ENCODE assay signal across 15 cellular contexts in genomic region chr12:4817813-4818212, GRCh38.
DNase-seq lines count a peak whose midpoint lies in the region.
"Had no signal": no experiment of that assay in that cellular context is flagged by ENCODE, and none has a peak within 500 bp of the region (broad histone marks: within the 10 kb centered on the region; RNA-seq: fewer than 3 reads in every experiment).

No MANE protein-coding gene starts in this region.

- H3K23ac ChIP-seq in neuronal stem cell (ENCODE audit: low read depth, low read length, poor library complexity), result no peak overlapping the region
- no peak overlapping the region for H3K23ac ChIP-seq in mesenchymal stem cell (ENCODE audit: low read length in 2 of 2)

- H2BK12ac ChIP-seq in neuronal stem cell (ENCODE audit: low read length) (no peak overlapping the region), mesenchymal stem cell (ENCODE audit: low read length in 2 of 2) (no peak overlapping the region)

- H3K14ac ChIP-seq in neuronal stem cell (ENCODE audit: low read length), result no peak overlapping the region
- no peak overlapping the region for H3K14ac ChIP-seq in mesenchymal stem cell (ENCODE audit: low read length in 2 of 2)

- H3K36me3 ChIP-seq in neuronal stem cell (replicated peaks in 1 of 2; ENCODE audit: control insufficient read depth in 2 of 2, insufficient read depth in 2 of 2, low read length in 2 of 2) (no peaks in the 10 kb centered on the region), mesenchymal stem cell (ENCODE audit: control insufficient read depth in 1 of 2, insufficient read depth in 2 of 2, low read depth in 1 of 2, low read length in 2 of 2) (no peaks in the 10 kb centered on the region)
- H3K36me3 ChIP-seq: upper lobe of right lung had no signal

- H3K4me3 ChIP-seq in neuronal stem cell (ENCODE audit: low read length in 2 of 2) (no peak overlapping the region), mesenchymal stem cell (ENCODE audit: insufficient read depth in 1 of 2, low read depth in 1 of 2, low read length in 2 of 2) (no peak overlapping the region)
- H3K4me3 ChIP-seq: upper lobe of right lung had no signal

- H3K79me1 ChIP-seq in neuronal stem cell (ENCODE audit: low read depth, low read length), result no peaks in the 10 kb centered on the region
- H3K79me1 ChIP-seq in mesenchymal stem cell (replicated peaks; ENCODE audit: low read length, poor library complexity, severe bottlenecking), result no peaks in the 10 kb centered on the region

- H2AK5ac ChIP-seq in neuronal stem cell (ENCODE audit: low read depth, low read length) (no peak overlapping the region), mesenchymal stem cell (ENCODE audit: low read length, severe bottlenecking) (no peak overlapping the region)

- H3K9me3 ChIP-seq in neuronal stem cell (replicated peaks in 1 of 2; ENCODE audit: control insufficient read depth in 2 of 2, insufficient read depth in 1 of 2, low read depth in 1 of 2, low read length in 2 of 2), result no peaks in the 10 kb centered on the region
- no peaks in the 10 kb centered on the region for H3K9me3 ChIP-seq in mesenchymal stem cell (ENCODE audit: control insufficient read depth, low read length)
- H3K9me3 ChIP-seq: upper lobe of right lung had no signal

- no peak overlapping the region for H2BK120ac ChIP-seq in neuronal stem cell (ENCODE audit: low read depth, low read length)
- no peak overlapping the region for H2BK120ac ChIP-seq in mesenchymal stem cell (ENCODE audit: low read depth, low read length)

- no peak overlapping the region for H4K91ac ChIP-seq in neuronal stem cell (ENCODE audit: low read depth, low read length, poor library complexity)
- H4K91ac ChIP-seq in mesenchymal stem cell (ENCODE audit: low read length), result no peak overlapping the region

- H2AFZ ChIP-seq in neuronal stem cell (ENCODE audit: low read length) (peak overlapping the region; percentile 36), mesenchymal stem cell (ENCODE audit: low read depth, low read length) (no peak overlapping the region)

- no CpG with 5 or more reads among the region's 9 CpGs for WGBS in neuronal stem cell (ENCODE audit: extremely low coverage in 2 of 2, insufficient read length in 2 of 2, insufficient replicate concordance in 1 of 2), 2 donors
- 64% methylated on average over 9 of the region's 9 CpGs for WGBS in mesenchymal stem cell

- H3K27me3 ChIP-seq in neuronal stem cell (ENCODE audit: control insufficient read depth in 3 of 3, insufficient read depth in 3 of 3, low read depth in 1 of 3, low read length in 3 of 3) (no peaks in the 10 kb centered on the region), mesenchymal stem cell (ENCODE audit: control insufficient read depth in 1 of 2, insufficient read depth in 1 of 2, low read length in 2 of 2) (peaks cover 24 to 36% of the 10 kb centered on the region in 2 experiments)

- H2BK15ac ChIP-seq in neuronal stem cell (ENCODE audit: low read length) (no peak overlapping the region), mesenchymal stem cell (ENCODE audit: low read depth, poor library complexity, severe bottlenecking) (no peak overlapping the region)

- H3K4me1 ChIP-seq in neuronal stem cell (ENCODE audit: control insufficient read depth in 2 of 2, insufficient read depth in 1 of 2, low read depth in 1 of 2, low read length in 2 of 2), result peaks cover 14 to 24% of the 10 kb centered on the region in 2 donors
- no peaks in the 10 kb centered on the region for H3K4me1 ChIP-seq in mesenchymal stem cell (ENCODE audit: control insufficient read depth, insufficient read depth, low read depth, low read length)
- H3K4me1 ChIP-seq: upper lobe of right lung had no signal

- H3K27ac ChIP-seq in angular gyrus (ENCODE audit: low read depth, low read length) (peak overlapping the region; percentile 42), neuronal stem cell (replicated peaks; ENCODE audit: low read length) (no peak overlapping the region), mesenchymal stem cell (ENCODE audit: low read length, poor library complexity, severe bottlenecking) (no peak overlapping the region)
- H3K27ac ChIP-seq: upper lobe of right lung had no signal

- no peak overlapping the region for H2BK5ac ChIP-seq in neuronal stem cell (ENCODE audit: low read length)
- no peak overlapping the region for H2BK5ac ChIP-seq in mesenchymal stem cell (ENCODE audit: low read depth, low read length, poor library complexity, severe bottlenecking)

- no peak overlapping the region for H3K4me2 ChIP-seq in neuronal stem cell (ENCODE audit: insufficient read depth, low read length, poor library complexity, severe bottlenecking)
- H3K4me2 ChIP-seq in mesenchymal stem cell (ENCODE audit: low read length, poor library complexity, severe bottlenecking), result no peak overlapping the region

- peak; percentile 42 for DNase-seq in DMS153 treated with DMSO at 0.1 percent for 48 hours (lab: John Stamatoyannopoulos, UW; ENCODE audit: unreplicated experiment)
- DNase-seq in NCI-H146 (lab: John Stamatoyannopoulos, UW), result peak; percentile 26
- DNase-seq in neuronal stem cell (ENCODE audit: low spot score), result no peak
- DNase-seq in middle frontal gyrus (ENCODE audit: extremely low spot score, low spot score), result no peak
- DNase-seq in activated T-cell treated with anti-CD3 and anti-CD28 coated beads, Interleukin-2, amount 50 U/mL, for 1 hour, result no peak
- DNase-seq in mesenchymal stem cell, result no peak
- DNase-seq: activated CD8-positive, alpha-beta T cell treated with anti-CD3 and anti-CD28 coated beads, Interleukin-2, amount 10 ng/mL, durations not matched to agents 7 days and 5 days; activated gamma-delta T cell; GOT3; kidney; NCI-H1694 treated with DMSO at 0.1 percent for 48 hours; stimulated activated CD4-positive, alpha-beta T cell treated with anti-CD3 and anti-CD28 coated beads, Interleukin-1b, Interleukin-23, amount 100 ng/mL, for 48 hours; stimulated activated CD8-positive, alpha-beta memory T cell treated with anti-CD3 and anti-CD28 coated beads, Interleukin-4, amount 100 ng/mL, for 48 hours; upper lobe of right lung had no signal

- H3K9ac ChIP-seq in neuronal stem cell (ENCODE audit: low read depth, low read length, poor library complexity) (no peak overlapping the region), mesenchymal stem cell (ENCODE audit: low read length) (no peak overlapping the region)

- H4K8ac ChIP-seq in neuronal stem cell (ENCODE audit: low read depth, low read length) (no peak overlapping the region), mesenchymal stem cell (ENCODE audit: low read length) (no peak overlapping the region)

- H3K18ac ChIP-seq in neuronal stem cell (ENCODE audit: low read length), result no peak overlapping the region
- no peak overlapping the region for H3K18ac ChIP-seq in mesenchymal stem cell (ENCODE audit: low read depth in 1 of 2, low read length in 2 of 2)

- H3K4ac ChIP-seq in neuronal stem cell (ENCODE audit: low read length), result no peak overlapping the region
- no peak overlapping the region for H3K4ac ChIP-seq in mesenchymal stem cell (ENCODE audit: low read depth in 1 of 2, low read length in 2 of 2)

Comparison
In these comparisons a context has a peak if more than half of its experiments do, and no peak if none do; other contexts are left out.
1. DNase-seq: peak in DMS153 treated with DMSO at 0.1 percent for 48 hours (single experiment) and NCI-H146 (single experiment); none in neuronal stem cell (single experiment), middle frontal gyrus (single experiment), activated T-cell treated with anti-CD3 and anti-CD28 coated beads, Interleukin-2, amount 50 U/mL, for 1 hour (single experiment) and mesenchymal stem cell (single experiment).